9 cellular contexts compared by ENCODE assay signal in the genomic region with DNA sequence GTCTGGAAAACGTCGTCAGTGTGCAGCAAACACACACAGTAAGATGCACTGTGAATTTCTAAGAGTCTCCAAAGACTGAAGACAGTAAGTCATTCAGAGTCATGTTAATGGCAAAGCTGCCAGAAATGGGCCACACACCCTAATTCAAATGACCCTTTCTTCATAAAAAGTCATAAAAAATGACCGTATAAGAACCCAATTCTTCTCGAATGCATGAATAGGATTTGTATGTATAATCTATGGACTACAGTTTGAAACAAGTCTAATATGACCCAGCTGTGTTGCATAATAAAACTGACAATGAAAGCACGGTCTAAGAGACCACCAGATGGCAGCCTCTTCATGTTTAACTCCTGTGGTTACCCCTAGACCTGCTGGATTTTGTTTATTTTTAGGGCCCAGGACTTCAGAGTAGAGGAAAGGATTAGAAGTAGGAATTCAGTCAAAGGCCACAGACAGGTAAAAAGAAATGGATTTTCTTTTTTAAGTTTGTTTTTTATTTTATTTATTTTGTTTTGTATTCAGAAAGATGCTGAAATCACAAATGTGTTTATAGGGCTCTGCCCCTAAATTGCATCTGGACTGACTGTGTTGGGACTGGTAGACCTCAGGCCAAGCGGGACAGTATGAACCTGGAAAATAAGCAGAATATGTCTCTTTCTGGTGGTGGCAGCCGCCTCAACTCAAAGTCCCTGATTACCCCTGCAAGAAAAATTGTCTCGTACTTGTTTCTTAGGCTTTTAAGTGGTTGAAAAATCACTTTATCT. TPM values are rescaled to one million over a fixed set of nuclear protein-coding genes. Genes with fewer than 3 reads are reported as not detected.
A peak's percentile ranks its signal among the peaks of the same experiment; 100 is the strongest.
DNase-seq lines count a peak whose midpoint lies in the region; ATAC-seq and TF ChIP-seq lines count a peak whose summit lies in the region.
"Had no signal": no experiment of that assay in that cellular context is flagged by ENCODE, and none has a peak within 500 bp of the region (broad histone marks: within the 10 kb centered on the region; RNA-seq: fewer than 3 reads in every experiment).

No MANE protein-coding gene starts in this region.

- H3K27ac Mint-ChIP-seq in activated T-helper 1 cell treated with anti-CD3 and anti-CD28 coated beads, Interleukin-12 subunit alpha, Interleukin-12 subunit beta, Interleukin-2, Interleukin-4 antibody, amounts not matched to agents 30 ng/mL and 10 ng/mL and 1 ng/mL, durations not matched to agents 14 hours and 24 hours and 36 hours: no peak overlapping the region

- H3K4me3 ChIP-seq in neuronal stem cell (ENCODE audit: low read length in 2 of 2): no peak overlapping the region

- no peaks in the 10 kb centered on the region for H3K27me3 ChIP-seq in neuronal stem cell (ENCODE audit: control insufficient read depth in 3 of 3, insufficient read depth in 3 of 3, low read depth in 1 of 3, low read length in 3 of 3)

- H2BK120ac ChIP-seq in neuronal stem cell (ENCODE audit: low read depth, low read length): no peak overlapping the region

- peak; percentile 78 for TF ChIP-seq CTCF in LNCAP (IDR thresholded peaks at IDR 0.05)

- ATAC-seq in GM21360 (IDR thresholded peaks at IDR 0.05; ENCODE audit: unreplicated experiment): peak; percentile 74
- no peak for ATAC-seq in GM18873 (IDR thresholded peaks at IDR 0.05; ENCODE audit: low FRiP score, unreplicated experiment)

- H4K91ac ChIP-seq in neuronal stem cell (ENCODE audit: low read depth, low read length, poor library complexity): no peak overlapping the region

- H3K18ac ChIP-seq in neuronal stem cell (ENCODE audit: low read length): no peak overlapping the region

- H3K14ac ChIP-seq in neuronal stem cell (ENCODE audit: low read length): no peak overlapping the region

- no peaks in the 10 kb centered on the region for H3K9me3 ChIP-seq in neuronal stem cell (replicated peaks in 1 of 2; ENCODE audit: control insufficient read depth in 2 of 2, insufficient read depth in 1 of 2, low read depth in 1 of 2, low read length in 2 of 2)

- no peak overlapping the region for H3K27ac ChIP-seq in neuronal stem cell (replicated peaks; ENCODE audit: low read length)

- H3K36me3 ChIP-seq in neuronal stem cell (replicated peaks in 1 of 2; ENCODE audit: control insufficient read depth in 2 of 2, insufficient read depth in 2 of 2, low read length in 2 of 2): no peaks in the 10 kb centered on the region

- no peaks in the 10 kb centered on the region for H3K4me1 Mint-ChIP-seq in activated T-helper 1 cell treated with anti-CD3 and anti-CD28 coated beads, Interleukin-12 subunit alpha, Interleukin-12 subunit beta, Interleukin-2, Interleukin-4 antibody, amounts not matched to agents 30 ng/mL and 10 ng/mL and 1 ng/mL, durations not matched to agents 14 hours and 24 hours and 36 hours (ENCODE audit: low read depth)

- H4K8ac ChIP-seq in neuronal stem cell (ENCODE audit: low read depth, low read length): no peak overlapping the region

- no peak overlapping the region for H3K4ac ChIP-seq in neuronal stem cell (ENCODE audit: low read length)

- H2BK15ac ChIP-seq in neuronal stem cell (ENCODE audit: low read length): no peak overlapping the region

- no peak overlapping the region for H3K23ac ChIP-seq in neuronal stem cell (ENCODE audit: low read depth, low read length, poor library complexity)

- in situ Hi-C loops in Caki2 (cut with HindIII; ENCODE audit: low pct_unique_long_range_greater_than_20kb, low sequenced_read_pairs): no loop called here

- H3K4me3 Mint-ChIP-seq in activated T-helper 1 cell treated with anti-CD3 and anti-CD28 coated beads, Interleukin-12 subunit alpha, Interleukin-12 subunit beta, Interleukin-2, Interleukin-4 antibody, amounts not matched to agents 30 ng/mL and 10 ng/mL and 1 ng/mL, durations not matched to agents 14 hours and 24 hours and 36 hours: no peak overlapping the region

- intact Hi-C loops in activated T-helper 1 cell treated with anti-CD3 and anti-CD28 coated beads, Interleukin-12 subunit alpha, Interleukin-12 subunit beta, Interleukin-2, Interleukin-4 antibody, amounts not matched to agents 30 ng/mL and 10 ng/mL and 1 ng/mL, durations not matched to agents 14 hours and 24 hours and 36 hours (cut with micrococcal nuclease): no loop called here

- WGBS in neuronal stem cell (ENCODE audit: extremely low coverage in 2 of 2, insufficient read length in 2 of 2, insufficient replicate concordance in 1 of 2), 2 donors: no CpG with 5 or more reads among the region's 8 CpGs

- no peaks in the 10 kb centered on the region for H3K36me3 Mint-ChIP-seq in activated T-helper 1 cell treated with anti-CD3 and anti-CD28 coated beads, Interleukin-12 subunit alpha, Interleukin-12 subunit beta, Interleukin-2, Interleukin-4 antibody, amounts not matched to agents 30 ng/mL and 10 ng/mL and 1 ng/mL, durations not matched to agents 14 hours and 24 hours and 36 hours (ENCODE audit: low read depth)

- H2BK5ac ChIP-seq in neuronal stem cell (ENCODE audit: low read length): no peak overlapping the region

- no peaks in the 10 kb centered on the region for H3K9me3 Mint-ChIP-seq in activated T-helper 1 cell treated with anti-CD3 and anti-CD28 coated beads, Interleukin-12 subunit alpha, Interleukin-12 subunit beta, Interleukin-2, Interleukin-4 antibody, amounts not matched to agents 30 ng/mL and 10 ng/mL and 1 ng/mL, durations not matched to agents 14 hours and 24 hours and 36 hours

- H2BK12ac ChIP-seq in neuronal stem cell (ENCODE audit: low read length): no peak overlapping the region

- no peaks in the 10 kb centered on the region for H3K79me1 ChIP-seq in neuronal stem cell (ENCODE audit: low read depth, low read length)

- no peak overlapping the region for H3K4me2 ChIP-seq in neuronal stem cell (ENCODE audit: insufficient read depth, low read length, poor library complexity, severe bottlenecking)

- no peak overlapping the region for H2AK5ac ChIP-seq in neuronal stem cell (ENCODE audit: low read depth, low read length)

- H3K9ac ChIP-seq in neuronal stem cell (ENCODE audit: low read depth, low read length, poor library complexity): no peak overlapping the region

- peaks cover 0 to 3% of the 10 kb centered on the region in 2 donors for H3K4me1 ChIP-seq in neuronal stem cell (ENCODE audit: control insufficient read depth in 2 of 2, insufficient read depth in 1 of 2, low read depth in 1 of 2, low read length in 2 of 2)

- H2AFZ ChIP-seq in neuronal stem cell (ENCODE audit: low read length): no peak overlapping the region

- no peaks in the 10 kb centered on the region for H3K27me3 Mint-ChIP-seq in activated T-helper 1 cell treated with anti-CD3 and anti-CD28 coated beads, Interleukin-12 subunit alpha, Interleukin-12 subunit beta, Interleukin-2, Interleukin-4 antibody, amounts not matched to agents 30 ng/mL and 10 ng/mL and 1 ng/mL, durations not matched to agents 14 hours and 24 hours and 36 hours (ENCODE audit: insufficient read depth)

- DNase-seq in Caki2 (ENCODE audit: low read depth) (peak; percentile 37), RPMI7951 (ENCODE audit: low read depth) (peak; percentile 61), fibroblast of gingiva (ENCODE audit: low read depth) (peak; percentile 64), neuronal stem cell (ENCODE audit: low spot score) (peak; percentile 48)
- DNase-seq in activated T-helper 1 cell treated with anti-CD3 and anti-CD28 coated beads, Interleukin-12 subunit alpha, Interleukin-12 subunit beta, Interleukin-2, Interleukin-4 antibody, amounts not matched to agents 30 ng/mL and 10 ng/mL and 1 ng/mL, durations not matched to agents 14 hours and 24 hours and 36 hours (ENCODE audit: low spot score): no peak

RNA-seq across cellular contexts. Expression of gene SLC5A12, which starts 32.1 kb away (rescaled TPM):
- not detected in 2 replicates for total RNA-seq in Caki2 (2014; rRNA removed; shearing (Covaris generic); ENCODE audit: low replicate concordance)
- not detected in 2 replicates for total RNA-seq in RPMI7951 (2014; rRNA removed; shearing (Covaris generic))
- polyA plus RNA-seq in neuronal stem cell (2013, experiment 1 of 2): 0.28 TPM
- polyA plus RNA-seq in neuronal stem cell (2013, experiment 2 of 2): 0.33 TPM
- not detected in 2 replicates for total RNA-seq in activated T-helper 1 cell treated with anti-CD3 and anti-CD28 coated beads, Interleukin-12 subunit alpha, Interleukin-12 subunit beta, Interleukin-2, Interleukin-4 antibody, amounts not matched to agents 30 ng/mL and 10 ng/mL and 1 ng/mL, durations not matched to agents 14 hours and 24 hours and 36 hours
- total RNA-seq: pulmonary artery endothelial cell had no signal
